7 cellular contexts compared by ENCODE assay signal in genomic region chr14:19169561-19170362, GRCh38.
DNase-seq lines count a peak whose midpoint lies in the region; ATAC-seq, FAIRE-seq and TF ChIP-seq lines count a peak whose summit lies in the region.
"Not testable (repeated sequence)": the region's sequence is repeated elsewhere in the genome, so short reads cannot be mapped to it uniquely, and the experiment has no call there.

No MANE protein-coding gene starts in this region.

- H3K27ac Mint-ChIP-seq in CD14-positive monocyte, result not testable (repeated sequence)

- intact Hi-C loops in CD14-positive monocyte (cut with micrococcal nuclease); PC-3 (cut with micrococcal nuclease); K562 (cut with micrococcal nuclease); esophagus muscularis mucosa (cut with DNase I); right cardiac atrium (cut with DNase I); spleen (cut with DNase I; ENCODE audit: low total_unique reads): not testable (repeated sequence)

- not testable (repeated sequence) for H2AFZ ChIP-seq in PC-3 (ENCODE audit: low read length); K562 (ENCODE audit: low read depth, low read length)

- H3K4me3 Mint-ChIP-seq in CD14-positive monocyte, result not testable (repeated sequence)

- TF ChIP-seq POLR2A in K562 (conservative IDR thresholded peaks at IDR 0.05); esophagus muscularis mucosa (IDR thresholded peaks at IDR 0.05; ENCODE audit: low read depth); spleen (IDR thresholded peaks at IDR 0.05): not testable (repeated sequence)

- H3K27me3 ChIP-seq in PC-3 (ENCODE audit: low read length); K562 (ENCODE audit: control insufficient read depth in 2 of 2, insufficient read depth in 2 of 2, low read length in 2 of 2); esophagus muscularis mucosa; right cardiac atrium (ENCODE audit: control insufficient read depth, insufficient read depth); spleen (replicated peaks in 1 of 7): not testable (repeated sequence)

- BruUV-seq in PC-3 (replicated peaks; lab: Mats Ljungman, UMichigan); K562 (replicated peaks; lab: Mats Ljungman, UMichigan): not testable (repeated sequence)

- not testable (repeated sequence) for H3K9me1 ChIP-seq in K562 (ENCODE audit: control insufficient read depth, insufficient read depth, low read length)

- H3K4me2 ChIP-seq in PC-3 (ENCODE audit: low read length); K562 (ENCODE audit: insufficient read depth, low read length): not testable (repeated sequence)

- TF ChIP-seq CTCF in CD14-positive monocyte (IDR thresholded peaks at IDR 0.05); PC-3 (conservative IDR thresholded peaks at IDR 0.05; ENCODE audit: low read depth, low read length); K562 (IDR thresholded peaks at IDR 0.05 in 2 of 3, conservative IDR thresholded peaks at IDR 0.05 in 1 of 3; ENCODE audit: insufficient read depth in 2 of 3, low read depth in 1 of 3, low read length in 3 of 3); esophagus muscularis mucosa (IDR thresholded peaks at IDR 0.05); spleen (IDR thresholded peaks at IDR 0.05 in 8 of 11, conservative IDR thresholded peaks at IDR 0.05 in 3 of 11): not testable (repeated sequence)

- POLR2A ChIA-PET in PC-3 (lab: Charles Lee; ENCODE audit: unreplicated experiment); K562 (lab: Yijun Ruan, JAX): not testable (repeated sequence)

- H3K4me1 Mint-ChIP-seq in CD14-positive monocyte, result not testable (repeated sequence)

- TF ChIP-seq RAD21 in K562 (CRISPR knock-in tag; conservative IDR thresholded peaks at IDR 0.05 in 1 of 2, IDR thresholded peaks at IDR 0.05 in 1 of 2), result not testable (repeated sequence)

- CTCF ChIA-PET in PC-3 (lab: Charles Lee); K562 (lab: Yijun Ruan, JAX; ENCODE audit: low intra/inter-chr PET ratio): not testable (repeated sequence)

- H3K79me2 ChIP-seq in PC-3 (ENCODE audit: low read length); K562 (ENCODE audit: control insufficient read depth, insufficient read depth, low read length): not testable (repeated sequence)

- 26% methylated on average over 5 of the region's 7 CpGs for WGBS in K562 (ENCODE audit: insufficient coverage, low coverage, missing lambda C conversion rate)
- 86% methylated on average over 7 of the region's 7 CpGs for WGBS in esophagus muscularis mucosa
- 82% methylated on average over 7 of the region's 7 CpGs for WGBS in right cardiac atrium
- 71 to 83% (median 76%) methylated on average over 7 of the region's 7 CpGs for WGBS in spleen, 5 donors

- ATAC-seq in PC-3, K562, right cardiac atrium, left lobe of liver: not testable (repeated sequence)

- H3K9me3 Mint-ChIP-seq in CD14-positive monocyte, result peaks cover 11 to 34% (median 21%) of the 10 kb centered on the region in 7 donors

- not testable (repeated sequence) for H3K27me3 Mint-ChIP-seq in CD14-positive monocyte (ENCODE audit: low read depth in 3 of 3)

- not testable (repeated sequence) for H3K9ac ChIP-seq in PC-3 (ENCODE audit: low read length); K562 (ENCODE audit: insufficient read depth in 1 of 2, low read depth in 2 of 2, low read length in 2 of 2)

- not testable (repeated sequence) for H3K27ac ChIP-seq in PC-3 (ENCODE audit: low read length); K562 (ENCODE audit: extremely low read depth, low read depth, low read length); esophagus muscularis mucosa (replicated peaks in 1 of 4); right cardiac atrium (ENCODE audit: low read length); spleen

- H3K4me1 ChIP-seq in PC-3 (ENCODE audit: insufficient read depth, low read length); K562 (replicated peaks in 1 of 2; ENCODE audit: control insufficient read depth in 2 of 2, insufficient read depth in 2 of 2, low read length in 2 of 2); esophagus muscularis mucosa; right cardiac atrium (ENCODE audit: control insufficient read depth, insufficient read depth, low read length); spleen: not testable (repeated sequence)

- peak; percentile 20 for DNase-seq in CD14-positive monocyte (ENCODE audit: low spot score)
- peak; percentile 1 for DNase-seq in PC-3
- DNase-seq in K562 (ENCODE audit: extremely low read depth in 1 of 4, low spot score in 3 of 4), result peak in 3 of 4 experiments; percentile 0 to 2 (median 2)
- peak; percentile 92 for DNase-seq in esophagus muscularis mucosa (ENCODE audit: extremely low spot score)
- peak in 2 of 3 donors; percentile 4 to 20 for DNase-seq in right cardiac atrium
- DNase-seq in left lobe of liver (ENCODE audit: low spot score), result peak; percentile 38
- peak; percentile 78 for DNase-seq in spleen

- not testable (repeated sequence) for H3K36me3 Mint-ChIP-seq in CD14-positive monocyte

- H3K9me2 ChIP-seq in PC-3 (replicated peaks; ENCODE audit: low read length), result not testable (repeated sequence)

- TF ChIP-seq EP300 in K562 (IDR thresholded peaks at IDR 0.05; ENCODE audit: low read length); esophagus muscularis mucosa (IDR thresholded peaks at IDR 0.05): not testable (repeated sequence)

- FAIRE-seq in K562 (lab: Jason Lieb, UNC), result not testable (repeated sequence)

- not testable (repeated sequence) for H3K36me3 ChIP-seq in PC-3 (ENCODE audit: low read depth, low read length); K562 (ENCODE audit: control insufficient read depth, insufficient read depth, low read length); esophagus muscularis mucosa; spleen

- not testable (repeated sequence) for H3K4me3 ChIP-seq in PC-3 (ENCODE audit: low read length); K562; esophagus muscularis mucosa; right cardiac atrium (ENCODE audit: low read length); spleen

- H3K9me3 ChIP-seq in PC-3 (ENCODE audit: low read length); K562 (replicated peaks; ENCODE audit: control insufficient read depth, insufficient read depth, low read depth, low read length); esophagus muscularis mucosa; right cardiac atrium (ENCODE audit: control insufficient read depth, low read length): not testable (repeated sequence)
- H3K9me3 ChIP-seq in spleen, result peaks cover 0 to 21% (median 8%) of the 10 kb centered on the region in 8 donors

- H4K20me1 ChIP-seq in PC-3 (ENCODE audit: low read length); K562 (replicated peaks; ENCODE audit: control insufficient read depth, insufficient read depth, low read length): not testable (repeated sequence)

- not testable (repeated sequence) for H3F3A ChIP-seq in PC-3 (ENCODE audit: low read length, unreplicated experiment)

- in situ Hi-C loops in K562 (cut with MboI), result not testable (repeated sequence)

Comparison
In these comparisons a context has a peak if more than half of its experiments do, and no peak if none do; other contexts are left out.
1. DNase-seq: peak in every context shown above with its lines; median percentile 92 in esophagus muscularis mucosa; 78 in spleen; 38 in left lobe of liver; 20 in CD14-positive monocyte; 12 in right cardiac atrium; 2 in K562; 1 in PC-3.